Comparison of ENCODE assay signal across 25 cellular contexts in genomic region chr7:79180533-79180932, GRCh38.
A peak's percentile ranks its signal among the peaks of the same experiment; 100 is the strongest.
DNase-seq lines count a peak whose midpoint lies in the region; ATAC-seq and TF ChIP-seq lines count a peak whose summit lies in the region.
"Had no signal": no experiment of that assay in that cellular context is flagged by ENCODE, and none has a peak within 500 bp of the region (broad histone marks: within the 10 kb centered on the region; RNA-seq: fewer than 3 reads in every experiment).

No MANE protein-coding gene starts in this region.

- TF ChIP-seq CTCF in fibroblast of mammary gland (conservative IDR thresholded peaks at IDR 0.05; ENCODE audit: control insufficient read depth, insufficient read depth, low read depth, low read length), result no peak

- no peaks in the 10 kb centered on the region for H3K27me3 ChIP-seq in MG63
- H3K27me3 ChIP-seq: BLaER1 had no signal

- H3K9me3 ChIP-seq in MG63, result no peaks in the 10 kb centered on the region
- H3K9me3 ChIP-seq: BE2C, BLaER1 had no signal

- intact Hi-C loops in posterior vena cava (cut with DNase I), result no loop called here

- peak; percentile 17 for DNase-seq in LHCN-M2 (ENCODE audit: low read depth)
- DNase-seq in amniotic epithelial cell (ENCODE audit: low read depth), result peak; percentile 11
- peak; percentile 42 for DNase-seq in fibroblast of mammary gland (ENCODE audit: low read depth)
- peak; percentile 21 for DNase-seq in myocyte (ENCODE audit: low read depth)
- DNase-seq in MG63, result no peak
- DNase-seq in epidermal melanocyte (ENCODE audit: insufficient read length, low spot score), result no peak
- no peak for DNase-seq in posterior vena cava (ENCODE audit: low spot score)
- DNase-seq: 8988T; ACHN; BE2C; C1 segment of cervical spinal cord; CD4-positive, alpha-beta memory T cell; CD4-positive, CD25-positive, alpha-beta regulatory T cell; CD8-positive, alpha-beta memory T cell; COR-L47; DMS 273 treated with DMSO at 0.1 percent for 48 hours; DMS153; DMS53; DMS79; DND-41; EL; GDM1 had no signal

- no peaks in the 10 kb centered on the region for H3K36me3 ChIP-seq in MG63
- H3K36me3 ChIP-seq: BE2C, BLaER1 had no signal

- no peak overlapping the region for H3K4me3 ChIP-seq in fibroblast of mammary gland (ENCODE audit: control insufficient read depth, low read depth, low read length)
- no peak overlapping the region for H3K4me3 ChIP-seq in MG63
- H3K4me3 ChIP-seq: BLaER1, GM12878 had no signal

- no peak for ATAC-seq in GM21786 (IDR thresholded peaks at IDR 0.05; ENCODE audit: unreplicated experiment)
- ATAC-seq: GM12878 had no signal

Comparison
In these comparisons a context has a peak if more than half of its experiments do, and no peak if none do; other contexts are left out.
1. DNase-seq: peak in LHCN-M2 (single experiment), amniotic epithelial cell (single experiment), fibroblast of mammary gland (single experiment) and myocyte (single experiment); none in MG63 (single experiment), epidermal melanocyte (single experiment) and posterior vena cava (single experiment).